ENCODE assay signal across 7 cellular contexts in genomic region chr7:135281363-135281949, GRCh38. TPM values are rescaled to one million over a fixed set of nuclear protein-coding genes. Genes with fewer than 3 reads are reported as not detected.
A peak's percentile ranks its signal among the peaks of the same experiment; 100 is the strongest.
DNase-seq lines count a peak whose midpoint lies in the region; ATAC-seq and TF ChIP-seq lines count a peak whose summit lies in the region.

No MANE protein-coding gene starts in this region.

- H3K36me3 ChIP-seq in gastrocnemius medialis: no peaks in the 10 kb centered on the region

- DNase-seq in GM13977 (ENCODE audit: low spot score) (peak; percentile 87), NCI-H1436 treated with DMSO at 0.1 percent for 48 hours (lab: John Stamatoyannopoulos, UW) (peak; percentile 33), T follicular helper cell (ENCODE audit: low read depth) (peak; percentile 66), amniotic epithelial cell (ENCODE audit: low read depth) (peak; percentile 82), right cardiac atrium (peak; percentile 75 to 89 (median 80)), gastrocnemius medialis (peak; percentile 68 to 73)

- intact Hi-C loops in right cardiac atrium (cut with DNase I) (loop anchor here (2.0 to 10.0 kb wide), 7 partner anchors 53 to 366 kb away; partner anchors contain the start of genes NUP205 (in 3 of the 4) and CNOT4 (in 1 of the 4)), gastrocnemius medialis (cut with DNase I; ENCODE audit: low total_unique reads) (loop anchor here (1.0 to 2.0 kb wide), 4 partner anchors 54 to 363 kb away; partner anchors contain the start of gene CNOT4)

- H3K4me3 ChIP-seq in right cardiac atrium (ENCODE audit: low read length) (no peak overlapping the region), gastrocnemius medialis (no peak overlapping the region)

- in situ Hi-C loops in GM13977 (cut with MboI; ENCODE audit: low pct_unique_long_range_greater_than_20kb, low sequenced_read_pairs, unreplicated experiment) (loop anchor here (25.0 kb wide), 2 partner anchors 231 to 331 kb away; partner anchors contain the start of gene CNOT4), gastrocnemius medialis (cut with MboI; ENCODE audit: low sequenced_read_pairs in 4 of 4) (loop anchor here (5.0 to 25.0 kb wide), 8 partner anchors 51 to 731 kb away; partner anchors contain the start of gene NUP205 (in 3 of the 4))

- H3K27me3 ChIP-seq in right cardiac atrium (ENCODE audit: control insufficient read depth, insufficient read depth) (no peaks in the 10 kb centered on the region), gastrocnemius medialis (no peaks in the 10 kb centered on the region)

- TF ChIP-seq POLR2A in gastrocnemius medialis (IDR thresholded peaks at IDR 0.05): no peak

- 6% methylated on average over 7 of the region's 7 CpGs for WGBS in right cardiac atrium

- TF ChIP-seq CTCF in GM13977 (IDR thresholded peaks at IDR 0.05; ENCODE audit: extremely low read depth, insufficient read depth, missing control alignments) (peak; percentile 98), gastrocnemius medialis (IDR thresholded peaks at IDR 0.05 in 4 of 5, conservative IDR thresholded peaks at IDR 0.05 in 1 of 5) (peak; percentile 88 to 98 (median 89))

- H3K4me1 ChIP-seq in right cardiac atrium (ENCODE audit: control insufficient read depth, insufficient read depth, low read length) (no peaks in the 10 kb centered on the region), gastrocnemius medialis (peaks cover 19 to 33% of the 10 kb centered on the region in 2 donors)

- no peak overlapping the region for H3K27ac ChIP-seq in right cardiac atrium (ENCODE audit: low read length)
- no peak overlapping the region for H3K27ac ChIP-seq in gastrocnemius medialis

- H3K9me3 ChIP-seq in right cardiac atrium (ENCODE audit: control insufficient read depth, low read length) (no peaks in the 10 kb centered on the region), gastrocnemius medialis (no peaks in the 10 kb centered on the region)

- ATAC-seq in HG02840 (IDR thresholded peaks at IDR 0.05; ENCODE audit: low FRiP score, unreplicated experiment): peak; percentile 79
- ATAC-seq in right cardiac atrium: peak; percentile 94
- ATAC-seq in gastrocnemius medialis: peak; percentile 86 to 96

RNA-seq across cellular contexts. Expression of gene STRA8, which starts 47.8 kb away (rescaled TPM):
- total RNA-seq in right cardiac atrium (not detected), gastrocnemius medialis (not detected)
- polyA plus RNA-seq in right cardiac atrium: not detected

Comparison
In these comparisons a context has a peak if more than half of its experiments do, and no peak if none do; other contexts are left out.
1. DNase-seq: peak in every context shown above with its lines; median percentile 87 in GM13977; 82 in amniotic epithelial cell; 80 in right cardiac atrium; 70 in gastrocnemius medialis; 66 in T follicular helper cell; 33 in NCI-H1436 treated with DMSO at 0.1 percent for 48 hours.